10 cellular contexts compared by ENCODE assay signal in the genomic region with DNA sequence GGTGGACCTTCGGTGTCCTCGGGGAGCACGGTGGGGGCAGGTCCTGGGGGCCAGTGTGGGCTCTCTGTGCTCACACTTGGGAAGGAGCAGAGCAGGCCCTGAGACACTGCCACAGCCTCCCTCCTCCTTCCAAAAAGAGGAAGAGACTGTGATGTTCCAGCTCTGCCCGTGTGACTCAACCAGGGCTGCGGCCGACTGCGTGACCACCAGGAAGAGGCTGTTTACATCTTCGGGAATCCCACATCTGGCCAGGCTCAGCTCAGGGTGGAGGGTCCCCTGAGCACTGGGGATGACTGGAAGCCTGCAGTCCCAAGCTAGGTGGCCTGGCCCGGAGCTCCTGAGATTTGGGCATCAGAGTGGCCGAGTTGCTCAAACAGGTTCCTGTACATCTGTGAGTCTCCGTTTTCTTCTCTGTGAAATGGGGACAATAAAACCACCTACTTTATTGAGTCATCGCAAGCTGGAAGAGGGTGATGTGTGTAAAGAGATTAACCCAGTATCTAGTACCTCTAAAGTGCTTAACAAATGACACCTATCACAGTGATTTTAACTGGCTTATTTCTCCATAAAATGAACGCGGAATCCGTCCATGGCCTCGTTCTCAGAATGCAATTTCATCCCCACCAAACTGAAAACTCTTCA.
DNase-seq lines count a peak whose midpoint lies in the region; ATAC-seq and TF ChIP-seq lines count a peak whose summit lies in the region.
"Had no signal": no experiment of that assay in that cellular context is flagged by ENCODE, and none has a peak within 500 bp of the region (broad histone marks: within the 10 kb centered on the region; RNA-seq: fewer than 3 reads in every experiment).

No MANE protein-coding gene starts in this region.

- H3K27ac ChIP-seq in heart right ventricle, result peak overlapping the region in 6 of 10 donors; percentile 35 to 84 (median 56)
- H3K27ac ChIP-seq in A673 (ENCODE audit: low read depth, low read length, poor library complexity, severe bottlenecking), result no peak overlapping the region

- POLR2A ChIA-PET in A673 (lab: Charles Lee; ENCODE audit: low non-redundant PET), result no interaction called here

- ATAC-seq in heart right ventricle (no peak), HG03045 (IDR thresholded peaks at IDR 0.05; ENCODE audit: unreplicated experiment) (no peak), HG03039 (IDR thresholded peaks at IDR 0.05; ENCODE audit: unreplicated experiment) (no peak)

- DNase-seq in GDM1 (lab: John Stamatoyannopoulos, UW), result peak; percentile 67
- peak; percentile 66 for DNase-seq in SKM-1 treated with dmso at 0.1 percent for 144 hours (lab: John Stamatoyannopoulos, UW; ENCODE audit: unreplicated experiment)
- no peak for DNase-seq in heart right ventricle
- DNase-seq in posterior vena cava (ENCODE audit: low spot score), result peak; percentile 88
- DNase-seq in HuH-7.5 (ENCODE audit: low spot score), result no peak
- no peak for DNase-seq in A673 (ENCODE audit: low spot score)
- DNase-seq: DMS53, T-helper 2 cell had no signal

- no TSS peak for BruUV-seq in A673 (replicated peaks; lab: Mats Ljungman, UMichigan)

- H3K36me3 ChIP-seq in heart right ventricle (no peaks in the 10 kb centered on the region), A673 (ENCODE audit: insufficient read depth, low read length, poor library complexity, severe bottlenecking) (no peaks in the 10 kb centered on the region)

- intact Hi-C loops in heart right ventricle (cut with DNase I), result loop anchor here in 4 of 10 donors (5.0 to 10.0 kb wide), 3 partner anchors 76 to 86 kb away; no protein-coding TSS in a partner anchor
- intact Hi-C loops in posterior vena cava (cut with DNase I), result no loop called here
- intact Hi-C loops in A673 (cut with micrococcal nuclease; ENCODE audit: unreplicated experiment), result no loop called here

- CTCF ChIA-PET in A673 (lab: Charles Lee), result no interaction called here

- peaks cover 0 to 5% (median 0%) of the 10 kb centered on the region in 7 donors for H3K27me3 ChIP-seq in heart right ventricle
- H3K27me3 ChIP-seq in A673 (replicated peaks; ENCODE audit: insufficient read depth, low read depth, low read length, poor library complexity), result peaks cover 4% of the 10 kb centered on the region

- H3K4me1 ChIP-seq in heart right ventricle (peaks cover 0 to 51% (median 20%) of the 10 kb centered on the region in 9 donors), A673 (ENCODE audit: insufficient read depth, low read length, poor library complexity, severe bottlenecking) (no peaks in the 10 kb centered on the region)

- H3K4me3 ChIP-seq in heart right ventricle, result no peak overlapping the region
- H3K4me3 ChIP-seq in A673 (ENCODE audit: low read depth, low read length, poor library complexity, severe bottlenecking), result no peak overlapping the region

- H3K9me3 ChIP-seq in heart right ventricle (peaks cover 0 to 4% (median 0%) of the 10 kb centered on the region in 11 donors), A673 (ENCODE audit: low read depth, low read length, poor library complexity, severe bottlenecking) (no peaks in the 10 kb centered on the region)

- TF ChIP-seq CTCF in heart right ventricle (IDR thresholded peaks at IDR 0.05), result no peak
- TF ChIP-seq CTCF in A673 (conservative IDR thresholded peaks at IDR 0.05; ENCODE audit: low read depth, low read length), result no peak

- 86% methylated on average over 16 of the region's 16 CpGs for WGBS in heart right ventricle, 2 donors

Comparison
In these comparisons a context has a peak if more than half of its experiments do, and no peak if none do; other contexts are left out.
1. DNase-seq: peak in GDM1 (single experiment), SKM-1 treated with dmso at 0.1 percent for 144 hours (single experiment) and posterior vena cava (single experiment); none in heart right ventricle (0 of 2), HuH-7.5 (single experiment) and A673 (single experiment).